ENCODE assay signal across 18 cellular contexts in genomic region chr2:11389048-11389413, GRCh38. TPM values are rescaled to one million over a fixed set of nuclear protein-coding genes. Genes with fewer than 3 reads are reported as not detected.
DNase-seq lines count a peak whose midpoint lies in the region; ATAC-seq, FAIRE-seq and TF ChIP-seq lines count a peak whose summit lies in the region.
"Had no signal": no experiment of that assay in that cellular context is flagged by ENCODE, and none has a peak within 500 bp of the region (broad histone marks: within the 10 kb centered on the region; RNA-seq: fewer than 3 reads in every experiment).

No MANE protein-coding gene starts in this region.

- no peaks in the 10 kb centered on the region for H3K9me2 ChIP-seq in PC-3 (replicated peaks; ENCODE audit: low read length)

- no peak for TF ChIP-seq RAD21 in A549 (conservative IDR thresholded peaks at IDR 0.05 in 1 of 2, IDR thresholded peaks at IDR 0.05 in 1 of 2)

- H3K4me1 ChIP-seq in A549 (peaks cover 83% of the 10 kb centered on the region), PC-3 (ENCODE audit: insufficient read depth, low read length) (peaks cover 49% of the 10 kb centered on the region), duodenal mucosa (ENCODE audit: control insufficient read depth in 1 of 2, insufficient read depth in 2 of 2, low read length in 2 of 2) (peaks cover 43 to 53% of the 10 kb centered on the region in 2 donors)

- POLR2A ChIA-PET in A549 (lab: Yijun Ruan, JAX) (interaction anchor here (0.8 to 6.8 kb wide), 3 partner anchors 14 to 177 kb away, joined by 3 to 82 read pairs (median 3); partner anchors contain the start of gene ROCK2), PC-3 (lab: Charles Lee; ENCODE audit: unreplicated experiment) (no interaction called here)

- H3K36me3 Mint-ChIP-seq in mesothelial cell of epicardium: no peaks in the 10 kb centered on the region
- H3K36me3 Mint-ChIP-seq: CD4-positive, CD25-positive, alpha-beta regulatory T cell had no signal

- TF ChIP-seq POLR2A in A549 (IDR thresholded peaks at IDR 0.05; ENCODE audit: low read length): no peak

- peaks cover 44% of the 10 kb centered on the region for H3K4me1 Mint-ChIP-seq in mesothelial cell of epicardium
- H3K4me1 Mint-ChIP-seq: CD4-positive, CD25-positive, alpha-beta regulatory T cell had no signal

- H3K4me3 ChIP-seq in A549 (no peak overlapping the region), PC-3 (ENCODE audit: low read length) (no peak overlapping the region), duodenal mucosa (ENCODE audit: low read depth in 1 of 2, low read length in 2 of 2) (peak overlapping the region in 1 of 2 donors; percentile 32)
- H3K4me3 ChIP-seq: testis had no signal

- DNase-seq in A549 (ENCODE audit: low read depth in 1 of 2, low spot score in 1 of 2) (no peak), PC-3 (no peak), mesothelial cell of epicardium (ENCODE audit: low spot score in 2 of 2, unreplicated experiment in 2 of 2) (no peak), NCI-H82 treated with DMSO at 0.1 percent for 48 hours (lab: John Stamatoyannopoulos, UW; ENCODE audit: unreplicated experiment) (no peak), NCI-H2196 treated with DMSO at 0.1 percent for 48 hours (lab: John Stamatoyannopoulos, UW; ENCODE audit: unreplicated experiment) (no peak), AML-193 (lab: John Stamatoyannopoulos, UW) (no peak), DMS53 treated with DMSO at 0.1 percent for 48 hours (lab: John Stamatoyannopoulos, UW; ENCODE audit: unreplicated experiment) (no peak)
- DNase-seq: CD4-positive, CD25-positive, alpha-beta regulatory T cell; DMS79 treated with DMSO at 0.1 percent for 48 hours; effector memory CD8-positive, alpha-beta T cell; hippocampal formation; NCI-H1436 treated with DMSO at 0.1 percent for 48 hours; stimulated activated CD4-positive, alpha-beta T cell treated with anti-CD3 and anti-CD28 coated beads, Interleukin-12 subunit alpha, Interleukin-12 subunit beta, amount 100 ng/mL, for 4 hours; testis had no signal

- H3K27ac ChIP-seq in A549: peak overlapping the region; percentile 86 to 92
- H3K27ac ChIP-seq in PC-3 (ENCODE audit: low read length): peak overlapping the region; percentile 61
- H3K27ac ChIP-seq in duodenal mucosa (ENCODE audit: low read depth, low read length): peak overlapping the region; percentile 22
- H3K27ac ChIP-seq: testis had no signal

- no peak overlapping the region for H3K9ac ChIP-seq in PC-3 (ENCODE audit: low read length)
- H3K9ac ChIP-seq in duodenal mucosa (ENCODE audit: low read depth in 1 of 2, low read length in 2 of 2): no peak overlapping the region

- H3K4me2 ChIP-seq in A549 (peak overlapping the region; percentile 54), PC-3 (ENCODE audit: low read length) (peak overlapping the region; percentile 14; the same call in 1 of the 2 replicates)

- no peak for FAIRE-seq in A549 (lab: Jason Lieb, UNC)
- FAIRE-seq: bronchial epithelial cell, kidney had no signal

- H3F3A ChIP-seq in PC-3 (ENCODE audit: low read length, unreplicated experiment): no peaks in the 10 kb centered on the region

- 68% methylated on average over 6 of the region's 6 CpGs for WGBS in A549 (ENCODE audit: missing lambda C conversion rate)

- no peaks in the 10 kb centered on the region for H4K20me1 ChIP-seq in PC-3 (ENCODE audit: low read length)

- no peak for TF ChIP-seq CTCF in A549 (IDR thresholded peaks at IDR 0.05)
- TF ChIP-seq CTCF in PC-3 (conservative IDR thresholded peaks at IDR 0.05; ENCODE audit: low read depth, low read length): no peak
- no peak for TF ChIP-seq CTCF in mesothelial cell of epicardium (IDR thresholded peaks at IDR 0.05; ENCODE audit: unreplicated experiment)

- no peaks in the 10 kb centered on the region for H3K79me2 ChIP-seq in PC-3 (ENCODE audit: low read length)

- no peaks in the 10 kb centered on the region for H3K27me3 Mint-ChIP-seq in mesothelial cell of epicardium (ENCODE audit: low read depth)
- H3K27me3 Mint-ChIP-seq: CD4-positive, CD25-positive, alpha-beta regulatory T cell had no signal

- no peaks in the 10 kb centered on the region for H3K36me3 ChIP-seq in PC-3 (ENCODE audit: low read depth, low read length)
- H3K36me3 ChIP-seq in duodenal mucosa (ENCODE audit: control insufficient read depth in 1 of 2, insufficient read depth in 2 of 2, low read length in 2 of 2): no peaks in the 10 kb centered on the region

- ATAC-seq in A549 (no peak), PC-3 (no peak)
- ATAC-seq: effector memory CD8-positive, alpha-beta T cell had no signal

- intact Hi-C loops in PC-3 (cut with micrococcal nuclease): no loop called here

- H3K9me3 ChIP-seq in A549 (no peaks in the 10 kb centered on the region), PC-3 (ENCODE audit: low read length) (no peaks in the 10 kb centered on the region), duodenal mucosa (ENCODE audit: control insufficient read depth in 1 of 2, low read length in 2 of 2) (no peaks in the 10 kb centered on the region)
- H3K9me3 ChIP-seq: testis had no signal

- no peak overlapping the region for H2AFZ ChIP-seq in PC-3 (ENCODE audit: low read length)

- H3K27me3 ChIP-seq in PC-3 (ENCODE audit: low read length): no peaks in the 10 kb centered on the region
- no peaks in the 10 kb centered on the region for H3K27me3 ChIP-seq in duodenal mucosa (ENCODE audit: control insufficient read depth in 1 of 2, insufficient read depth in 2 of 2, low read length in 2 of 2)
- H3K27me3 ChIP-seq: testis had no signal

- no TSS peak for BruUV-seq in PC-3 (replicated peaks; lab: Mats Ljungman, UMichigan)

- CTCF ChIA-PET in A549 (lab: Yijun Ruan, JAX) (interaction anchor here (1.0 to 9.7 kb wide), 8 partner anchors 12 to 257 kb away, joined by 3 to 55 read pairs (median 9); partner anchors contain the start of gene ROCK2), PC-3 (lab: Charles Lee) (no interaction called here)

- TF ChIP-seq EP300 in A549 (IDR thresholded peaks at IDR 0.05): no peak

- no peaks in the 10 kb centered on the region for H3K9me3 Mint-ChIP-seq in mesothelial cell of epicardium
- H3K9me3 Mint-ChIP-seq: CD4-positive, CD25-positive, alpha-beta regulatory T cell; effector memory CD8-positive, alpha-beta T cell; neural crest cell had no signal

- H3K27ac Mint-ChIP-seq in mesothelial cell of epicardium: peak overlapping the region; percentile 95
- H3K27ac Mint-ChIP-seq: CD4-positive, CD25-positive, alpha-beta regulatory T cell; effector memory CD8-positive, alpha-beta T cell had no signal

- H3K4me3 Mint-ChIP-seq in mesothelial cell of epicardium: no peak overlapping the region
- H3K4me3 Mint-ChIP-seq: CD4-positive, CD25-positive, alpha-beta regulatory T cell; effector memory CD8-positive, alpha-beta T cell; neural crest cell had no signal

TF ChIP-seq in A549, 52 proteins besides CTCF, POLR2A, EP300 and RAD21:
- TF ChIP-seq KDM1A (IDR thresholded peaks at IDR 0.05; ENCODE audit: low read depth): no peak
- TF ChIP-seq POLR2AphosphoS2 (conservative IDR thresholded peaks at IDR 0.05; ENCODE audit: low read length): no peak
TF ChIP-seq in A549: peak in this region for 0.

RNA-seq across cellular contexts. Expression of gene ROCK2, which starts 44.6 kb away (rescaled TPM):
- polyA plus RNA-seq in A549 (2011; rRNA removed) (33.4 and 38.7 TPM in 2 replicates), A549 (2017; fragmentation: RNase III; extraction: RNeasy Plus Mini Kit Qiagen cat#74134 plus additional on column Dnase treatment) (34.0 to 38.0 TPM (median 36.4 TPM) in 3 replicates)
- polyA plus RNA-seq in A549 (2012; cell fraction: cytosol; rRNA removed): 5.9 and 6.5 TPM in 2 replicates
- 4.2 and 6.9 TPM in 2 replicates for polyA plus RNA-seq in A549 (2012; cell fraction: nucleus; rRNA removed)
- polyA minus RNA-seq in A549 (2011; rRNA and poly(A)+ RNA removed): 28.9 and 30.0 TPM in 2 replicates
- total RNA-seq in PC-3 (2014; rRNA removed) (35.3 and 40.7 TPM in 2 replicates), mesothelial cell of epicardium (37.5 to 46.3 TPM (median 45.4 TPM) in 3 replicates)

Comparison
In these comparisons a context has a peak if more than half of its experiments do, and no peak if none do; other contexts are left out.
1. H3K27ac ChIP-seq: peak in every context shown above with its lines; median percentile 89 in A549; 61 in PC-3; 22 in duodenal mucosa.